ENCODE assay signal across 2 cellular contexts in genomic region chr11:17743808-17744119, GRCh38.
TF ChIP-seq lines count a peak whose summit lies in the region.

No MANE protein-coding gene starts in this region.

TF ChIP-seq in IMR-90, 13 proteins besides CTCF, POLR2A, EP300 and RAD21:
- TF ChIP-seq RCOR1 (IDR thresholded peaks at IDR 0.05; ENCODE audit: insufficient replicate concordance, low read length) (no peak), FOS (IDR thresholded peaks at IDR 0.05; ENCODE audit: low read depth, low read length) (peak; percentile 56; the same call in 1 of the 2 replicates), CEBPB (IDR thresholded peaks at IDR 0.05; ENCODE audit: low read depth, low read length) (no peak), ELK1 (IDR thresholded peaks at IDR 0.05; ENCODE audit: borderline replicate concordance, low read depth, low read length) (no peak), MAFK (IDR thresholded peaks at IDR 0.05; ENCODE audit: low read depth, low read length) (peak; percentile 42; the same call in 1 of the 2 replicates)

TF ChIP-seq in K562, 482 proteins besides CTCF, POLR2A, EP300 and RAD21:
- TF ChIP-seq FOXM1 (IDR thresholded peaks at IDR 0.05; ENCODE audit: low read depth): no peak
- TF ChIP-seq FOXM1 (CRISPR knock-in tag; IDR thresholded peaks at IDR 0.05; ENCODE audit: low read depth): no peak
- TF ChIP-seq C11orf30 (IDR thresholded peaks at IDR 0.05; ENCODE audit: low read depth): no peak
- TF ChIP-seq RBM17 (IDR thresholded peaks at IDR 0.05; ENCODE audit: borderline replicate concordance, low read depth, low read length): no peak
- no peak for TF ChIP-seq NFATC3 (IDR thresholded peaks at IDR 0.05)
- no peak for TF ChIP-seq MEIS2 (IDR thresholded peaks at IDR 0.05; ENCODE audit: partially characterized antibody)
- no peak for TF ChIP-seq GATA2 (CRISPR knock-in tag; IDR thresholded peaks at IDR 0.05)
- no peak for TF ChIP-seq ZNF707 (CRISPR knock-in tag; conservative IDR thresholded peaks at IDR 0.05)
- no peak for TF ChIP-seq RNF219 (CRISPR knock-in tag; IDR thresholded peaks at IDR 0.05)
- peak; percentile 31; the same call in 1 of the 2 replicates for TF ChIP-seq ATF7 (IDR thresholded peaks at IDR 0.05)
- TF ChIP-seq ATF1 (CRISPR knock-in tag; IDR thresholded peaks at IDR 0.05): no peak
- TF ChIP-seq ATF1 (tag; IDR thresholded peaks at IDR 0.05): peak; percentile 14; the same call in 1 of the 2 replicates
- peak; percentile 72 for TF ChIP-seq ATF3 (IDR thresholded peaks at IDR 0.05)
- TF ChIP-seq ATF3 (CRISPR knock-in tag; conservative IDR thresholded peaks at IDR 0.05): no peak
- TF ChIP-seq JUN (IDR thresholded peaks at IDR 0.05; ENCODE audit: borderline replicate concordance, low read depth, low read length): 0 out of 2 replicates have a peak, but pooled peaks have one; percentile 13
- no peak for TF ChIP-seq JUN (CRISPR knock-in tag; IDR thresholded peaks at IDR 0.05; ENCODE audit: borderline replicate concordance)
- TF ChIP-seq ZKSCAN8 (CRISPR knock-in tag; IDR thresholded peaks at IDR 0.05): no peak
- no peak for TF ChIP-seq ZBTB5 (IDR thresholded peaks at IDR 0.05)
- TF ChIP-seq RAD51 (IDR thresholded peaks at IDR 0.05; ENCODE audit: borderline replicate concordance, low read depth): no peak
- no peak for TF ChIP-seq RBBP5 (IDR thresholded peaks at IDR 0.05; ENCODE audit: borderline replicate concordance, insufficient read depth, low read length, poor library complexity, severe bottlenecking)
